19 cellular contexts compared by ENCODE assay signal in genomic region chrX:123425471-123425870, GRCh38.
"Had no signal": no experiment of that assay in that cellular context is flagged by ENCODE, and none has a peak within 500 bp of the region (broad histone marks: within the 10 kb centered on the region; RNA-seq: fewer than 3 reads in every experiment).

No MANE protein-coding gene starts in this region.

- H3K27ac Mint-ChIP-seq: activated T-cell treated with anti-CD3 and anti-CD28 coated beads, Interleukin-2, amount 50 U/mL, for 72 hours; endodermal cell; memory B cell; naive thymus-derived CD4-positive, alpha-beta T cell; stimulated activated memory B cell treated with anti-CD40 and anti-IgM and Interleukin-4, amounts not matched to agents 10 μg/mL and 1 μg/mL and 100 μg/mL, for 72 hours had no signal

- DNase-seq: activated CD4-positive, alpha-beta T cell treated with anti-CD3 and anti-CD28 coated beads, Interleukin-2, amount 50 U/mL, for 4 hours; activated CD4-positive, CD25-positive, alpha-beta regulatory T cell treated with anti-CD3 and anti-CD28 coated beads, Interleukin-2, amount 50 U/mL, for 72 hours; activated effector memory CD4-positive, alpha-beta T cell treated with anti-CD3 and anti-CD28 coated beads, Interleukin-2, amount 50 U/mL, for 16 hours; activated naive CD4-positive, alpha-beta T cell treated with anti-CD3 and anti-CD28 coated beads, Interleukin-2, amount 50 U/mL, for 16 hours; activated T-cell treated with anti-CD3 and anti-CD28 coated beads, Interleukin-2, amount 50 U/mL, for 72 hours; endodermal cell; left ventricle myocardium superior; mucosa of descending colon; naive thymus-derived CD4-positive, alpha-beta T cell; right lobe of liver; stimulated activated CD4-positive, alpha-beta T cell treated with anti-CD3 and anti-CD28 coated beads, Interleukin-4, amount 100 ng/mL, for 4 hours; T-helper 2 cell; upper lobe of right lung had no signal

- H3K27me3 Mint-ChIP-seq: memory B cell; stimulated activated memory B cell treated with anti-CD40 and anti-IgM and Interleukin-4, amounts not matched to agents 10 μg/mL and 1 μg/mL and 100 μg/mL, for 72 hours had no signal

- H3K4me3 Mint-ChIP-seq: activated T-cell treated with anti-CD3 and anti-CD28 coated beads, Interleukin-2, amount 50 U/mL, for 72 hours; endodermal cell; memory B cell; naive thymus-derived CD4-positive, alpha-beta T cell; stimulated activated memory B cell treated with anti-CD40 and anti-IgM and Interleukin-4, amounts not matched to agents 10 μg/mL and 1 μg/mL and 100 μg/mL, for 72 hours had no signal

- H3K27me3 ChIP-seq: cardiac muscle cell, ovary, right lobe of liver, upper lobe of right lung had no signal

- H3K9me3 ChIP-seq: mucosa of descending colon, ovary, right lobe of liver, thoracic aorta, upper lobe of right lung had no signal

- H3K36me3 ChIP-seq: cardiac muscle cell, ovary, right lobe of liver, thoracic aorta, upper lobe of right lung had no signal

- H3K9me3 Mint-ChIP-seq: activated T-cell treated with anti-CD3 and anti-CD28 coated beads, Interleukin-2, amount 50 U/mL, for 72 hours; memory B cell; naive thymus-derived CD4-positive, alpha-beta T cell; stimulated activated memory B cell treated with anti-CD40 and anti-IgM and Interleukin-4, amounts not matched to agents 10 μg/mL and 1 μg/mL and 100 μg/mL, for 72 hours had no signal

- H3K4me1 ChIP-seq: right lobe of liver, upper lobe of right lung had no signal

- ATAC-seq: activated T-cell treated with anti-CD3 and anti-CD28 coated beads, Interleukin-2, amount 50 U/mL, for 72 hours; mucosa of descending colon; naive thymus-derived CD4-positive, alpha-beta T cell; stimulated activated memory B cell treated with anti-CD40 and anti-IgM and Interleukin-4, amounts not matched to agents 10 μg/mL and 1 μg/mL and 100 μg/mL, for 72 hours had no signal

- H3K4me3 ChIP-seq: cardiac muscle cell, mucosa of descending colon, ovary, right lobe of liver, thoracic aorta, upper lobe of right lung had no signal

- H3K36me3 Mint-ChIP-seq: memory B cell; naive thymus-derived CD4-positive, alpha-beta T cell; stimulated activated memory B cell treated with anti-CD40 and anti-IgM and Interleukin-4, amounts not matched to agents 10 μg/mL and 1 μg/mL and 100 μg/mL, for 72 hours had no signal

- H3K4me1 Mint-ChIP-seq: endodermal cell; memory B cell; naive thymus-derived CD4-positive, alpha-beta T cell; stimulated activated memory B cell treated with anti-CD40 and anti-IgM and Interleukin-4, amounts not matched to agents 10 μg/mL and 1 μg/mL and 100 μg/mL, for 72 hours had no signal

- H3K27ac ChIP-seq: cardiac muscle cell, ovary, right lobe of liver, upper lobe of right lung, VCaP had no signal
